Comparison of ENCODE assay signal across 1 cellular context in the genomic region with DNA sequence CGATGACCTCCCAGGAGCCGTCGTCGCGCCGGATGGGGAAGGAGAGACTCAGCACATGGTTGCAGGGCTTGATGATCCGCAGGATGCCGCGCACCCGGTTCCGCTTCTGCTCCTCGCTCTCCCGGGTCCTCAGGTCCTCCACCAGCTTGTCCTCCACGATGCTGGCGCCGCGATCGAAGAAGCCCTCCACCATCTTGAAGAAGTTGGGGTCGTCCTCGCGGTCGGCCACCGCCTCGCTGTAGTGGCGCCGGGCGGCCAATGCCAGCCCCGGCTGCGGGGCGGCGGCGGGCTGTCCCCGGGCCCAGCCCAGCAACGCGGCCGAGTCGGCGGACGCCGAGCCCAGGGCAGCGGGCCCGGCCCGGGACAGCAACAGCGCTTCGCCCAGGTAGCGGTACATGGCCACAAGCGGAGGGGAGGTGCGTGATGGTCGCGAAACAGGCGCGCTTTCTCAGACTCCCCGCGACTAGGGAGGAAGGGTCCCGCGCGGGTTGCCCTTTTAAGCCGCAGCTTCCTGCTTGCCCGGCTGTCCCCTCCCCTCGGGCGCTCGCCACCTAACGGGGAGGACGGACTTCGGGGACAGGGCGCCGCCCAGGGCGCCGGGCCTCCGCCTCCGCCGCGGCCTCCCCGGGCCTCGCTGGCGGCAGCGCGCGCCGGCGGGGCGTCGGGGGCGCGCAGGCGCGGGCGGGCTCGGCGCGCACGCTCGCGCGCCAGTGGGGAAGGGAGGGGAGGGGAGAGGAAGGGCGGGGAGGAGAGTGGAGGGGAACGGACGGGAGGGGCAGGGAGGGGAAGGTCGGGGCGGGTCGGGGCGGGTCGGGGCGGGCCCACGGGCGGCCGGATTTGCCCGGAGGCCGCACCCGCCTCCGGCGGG.
TF ChIP-seq lines count a peak whose summit lies in the region.

A gene (minus strand): TSS at position 471 of the 868 bp plus-strand sequence. CDS start 74 bp downstream, at position 397.
A gene with protein sequence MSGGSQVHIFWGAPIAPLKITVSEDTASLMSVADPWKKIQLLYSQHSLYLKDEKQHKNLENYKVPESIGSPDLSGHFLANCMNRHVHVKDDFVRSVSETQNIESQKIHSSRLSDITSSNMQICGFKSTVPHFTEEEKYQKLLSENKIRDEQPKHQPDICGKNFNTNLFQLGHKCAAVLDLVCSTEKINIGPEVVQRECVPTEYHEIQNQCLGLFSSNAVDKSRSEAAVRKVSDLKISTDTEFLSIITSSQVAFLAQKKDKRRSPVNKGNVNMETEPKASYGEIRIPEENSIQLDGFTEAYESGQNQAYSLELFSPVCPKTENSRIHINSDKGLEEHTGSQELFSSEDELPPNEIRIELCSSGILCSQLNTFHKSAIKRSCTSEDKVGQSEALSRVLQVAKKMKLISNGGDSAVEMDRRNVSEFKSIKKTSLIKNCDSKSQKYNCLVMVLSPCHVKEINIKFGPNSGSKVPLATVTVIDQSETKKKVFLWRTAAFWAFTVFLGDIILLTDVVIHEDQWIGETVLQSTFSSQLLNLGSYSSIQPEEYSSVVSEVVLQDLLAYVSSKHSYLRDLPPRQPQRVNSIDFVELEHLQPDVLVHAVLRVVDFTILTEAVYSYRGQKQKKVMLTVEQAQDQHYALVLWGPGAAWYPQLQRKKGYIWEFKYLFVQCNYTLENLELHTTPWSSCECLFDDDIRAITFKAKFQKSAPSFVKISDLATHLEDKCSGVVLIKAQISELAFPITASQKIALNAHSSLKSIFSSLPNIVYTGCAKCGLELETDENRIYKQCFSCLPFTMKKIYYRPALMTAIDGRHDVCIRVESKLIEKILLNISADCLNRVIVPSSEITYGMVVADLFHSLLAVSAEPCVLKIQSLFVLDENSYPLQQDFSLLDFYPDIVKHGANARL (plus strand): TSS at position 834 of the 868 bp plus-strand sequence. CDS start 56,149 bp downstream, outside the sequence.

TF ChIP-seq in SK-N-SH treated with all-trans-retinoic acid at 6 μM for 48 hours, 23 proteins besides CTCF, POLR2A, EP300 and RAD21 (continued from another document):
- TF ChIP-seq, protein P1, sequence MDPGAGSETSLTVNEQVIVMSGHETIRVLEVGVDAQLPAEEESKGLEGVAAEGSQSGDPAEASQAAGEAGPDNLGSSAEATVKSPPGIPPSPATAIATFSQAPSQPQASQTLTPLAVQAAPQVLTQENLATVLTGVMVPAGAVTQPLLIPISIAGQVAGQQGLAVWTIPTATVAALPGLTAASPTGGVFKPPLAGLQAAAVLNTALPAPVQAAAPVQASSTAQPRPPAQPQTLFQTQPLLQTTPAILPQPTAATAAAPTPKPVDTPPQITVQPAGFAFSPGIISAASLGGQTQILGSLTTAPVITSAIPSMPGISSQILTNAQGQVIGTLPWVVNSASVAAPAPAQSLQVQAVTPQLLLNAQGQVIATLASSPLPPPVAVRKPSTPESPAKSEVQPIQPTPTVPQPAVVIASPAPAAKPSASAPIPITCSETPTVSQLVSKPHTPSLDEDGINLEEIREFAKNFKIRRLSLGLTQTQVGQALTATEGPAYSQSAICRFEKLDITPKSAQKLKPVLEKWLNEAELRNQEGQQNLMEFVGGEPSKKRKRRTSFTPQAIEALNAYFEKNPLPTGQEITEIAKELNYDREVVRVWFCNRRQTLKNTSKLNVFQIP (CRISPR knock-in tag; IDR thresholded peaks at IDR 0.05; ENCODE audit: borderline replicate concordance, low read depth), result no peak
- TF ChIP-seq CSDC2 (CRISPR knock-in tag; IDR thresholded peaks at IDR 0.05), result no peak
- TF ChIP-seq, protein P2, sequence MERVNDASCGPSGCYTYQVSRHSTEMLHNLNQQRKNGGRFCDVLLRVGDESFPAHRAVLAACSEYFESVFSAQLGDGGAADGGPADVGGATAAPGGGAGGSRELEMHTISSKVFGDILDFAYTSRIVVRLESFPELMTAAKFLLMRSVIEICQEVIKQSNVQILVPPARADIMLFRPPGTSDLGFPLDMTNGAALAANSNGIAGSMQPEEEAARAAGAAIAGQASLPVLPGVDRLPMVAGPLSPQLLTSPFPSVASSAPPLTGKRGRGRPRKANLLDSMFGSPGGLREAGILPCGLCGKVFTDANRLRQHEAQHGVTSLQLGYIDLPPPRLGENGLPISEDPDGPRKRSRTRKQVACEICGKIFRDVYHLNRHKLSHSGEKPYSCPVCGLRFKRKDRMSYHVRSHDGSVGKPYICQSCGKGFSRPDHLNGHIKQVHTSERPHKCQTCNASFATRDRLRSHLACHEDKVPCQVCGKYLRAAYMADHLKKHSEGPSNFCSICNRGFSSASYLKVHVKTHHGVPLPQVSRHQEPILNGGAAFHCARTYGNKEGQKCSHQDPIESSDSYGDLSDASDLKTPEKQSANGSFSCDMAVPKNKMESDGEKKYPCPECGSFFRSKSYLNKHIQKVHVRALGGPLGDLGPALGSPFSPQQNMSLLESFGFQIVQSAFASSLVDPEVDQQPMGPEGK (CRISPR knock-in tag; IDR thresholded peaks at IDR 0.05; ENCODE audit: borderline replicate concordance), result no peak
- TF ChIP-seq ZNF70 (CRISPR knock-in tag; IDR thresholded peaks at IDR 0.05), result no peak
